In the genomic region with DNA sequence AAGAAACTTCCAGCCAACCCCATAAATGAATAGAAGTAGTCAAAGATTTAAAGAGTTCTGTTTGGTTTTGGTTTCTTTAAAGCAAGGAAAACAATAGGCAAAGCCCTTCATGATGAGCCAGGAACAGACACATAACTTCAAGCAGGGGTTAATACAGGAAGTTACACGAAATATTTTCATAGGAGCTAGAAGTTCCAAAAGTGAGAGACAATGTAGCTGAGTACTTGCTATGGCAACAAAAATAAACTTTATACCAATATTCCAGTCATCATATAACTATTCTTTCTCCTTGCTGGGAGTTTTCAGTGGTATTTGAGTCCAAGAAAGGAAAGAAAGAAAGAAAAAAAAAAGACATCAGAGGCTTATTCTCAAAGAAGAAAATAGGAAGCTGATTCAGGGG, we compare ENCODE assay signal across 15 cellular contexts. TPM values are rescaled to one million over a fixed set of nuclear protein-coding genes. Genes with fewer than 3 reads are reported as not detected.
DNase-seq lines count a peak whose midpoint lies in the region; ATAC-seq and TF ChIP-seq lines count a peak whose summit lies in the region.
"Had no signal": no experiment of that assay in that cellular context is flagged by ENCODE, and none has a peak within 500 bp of the region (broad histone marks: within the 10 kb centered on the region; RNA-seq: fewer than 3 reads in every experiment).

No MANE protein-coding gene starts in this region.

- H3K9me3 ChIP-seq in breast epithelium (no peaks in the 10 kb centered on the region), skeletal muscle tissue (ENCODE audit: control insufficient read depth in 3 of 3, low read length in 3 of 3) (no peaks in the 10 kb centered on the region)
- H3K9me3 ChIP-seq: MG63, prostate gland had no signal

- peak overlapping the region; percentile 45 to 61 for H3K27ac ChIP-seq in breast epithelium
- peak overlapping the region; percentile 68 for H3K27ac ChIP-seq in skeletal muscle tissue (ENCODE audit: low read depth, low read length)
- H3K27ac ChIP-seq: C4-2B, SK-N-MC had no signal

- TF ChIP-seq POLR2A in breast epithelium (IDR thresholded peaks at IDR 0.05), result no peak

- H3K36me3 ChIP-seq in breast epithelium, result no peaks in the 10 kb centered on the region
- H3K36me3 ChIP-seq in skeletal muscle tissue (ENCODE audit: control insufficient read depth in 3 of 3, insufficient read depth in 3 of 3, low read length in 3 of 3), result no peaks in the 10 kb centered on the region
- H3K36me3 ChIP-seq: MG63, prostate gland had no signal

- no peak for TF ChIP-seq CTCF in breast epithelium (IDR thresholded peaks at IDR 0.05)

- H3K4me1 ChIP-seq in breast epithelium (no peaks in the 10 kb centered on the region), skeletal muscle tissue (ENCODE audit: control insufficient read depth in 3 of 3, insufficient read depth in 3 of 3, low read length in 3 of 3) (peaks cover 2 to 17% (median 8%) of the 10 kb centered on the region in 3 donors)
- H3K4me1 ChIP-seq: prostate gland had no signal

- intact Hi-C loops in breast epithelium (cut with DNase I; ENCODE audit: low total_unique reads), result no loop called here

- H3K4me3 ChIP-seq in breast epithelium (no peak overlapping the region), skeletal muscle tissue (ENCODE audit: low read length in 3 of 3) (no peak overlapping the region)
- H3K4me3 ChIP-seq: MG63, prostate gland, SK-N-MC had no signal

- H3K27me3 ChIP-seq in breast epithelium, result no peaks in the 10 kb centered on the region
- H3K27me3 ChIP-seq in skeletal muscle tissue (ENCODE audit: control insufficient read depth in 3 of 3, insufficient read depth in 3 of 3, low read length in 3 of 3), result no peaks in the 10 kb centered on the region
- H3K27me3 ChIP-seq: MG63 had no signal

- no peak overlapping the region for H3K9ac ChIP-seq in skeletal muscle tissue (ENCODE audit: low read depth in 1 of 3, low read length in 3 of 3)

- ATAC-seq in GM18519 (IDR thresholded peaks at IDR 0.05; ENCODE audit: low FRiP score, unreplicated experiment), result no peak

- peak; percentile 26 for DNase-seq in GM04504 (ENCODE audit: low read depth)
- DNase-seq in breast epithelium (ENCODE audit: low spot score in 2 of 2), result no peak
- DNase-seq in kidney tubule cell (ENCODE audit: low spot score), result peak; percentile 45
- no peak for DNase-seq in AG08396 (ENCODE audit: low spot score)
- no peak for DNase-seq in NCI-H748 treated with DMSO at 0.1 percent for 48 hours (lab: John Stamatoyannopoulos, UW)
- no peak for DNase-seq in activated CD8-positive, alpha-beta memory T cell treated with anti-CD3 and anti-CD28 coated beads, Interleukin-2, amount 50 U/mL, for 48 hours
- DNase-seq: activated CD4-positive, alpha-beta T cell treated with anti-CD3 and anti-CD28 coated beads, Interleukin-2, amount 10 ng/mL, durations not matched to agents 24 days and 14 days; activated gamma-delta T cell treated with Interleukin-2 at 50 U/mL for 16 hours; MG63; NCI-H524 treated with DMSO at 0.1 percent for 48 hours had no signal

RNA-seq across cellular contexts. Expression of a gene that starts 56.2 kb away (rescaled TPM):
- 10 to 100 TPM; 43.6 to 92.8 (median 75.8) TPM for total RNA-seq in breast epithelium
- total RNA-seq in skeletal muscle tissue, result 11.0 TPM
- total RNA-seq: activated CD4-positive, alpha-beta T cell treated with anti-CD3 and anti-CD28 coated beads, Interleukin-2, amount 10 ng/mL, durations not matched to agents 24 days and 14 days had no signal

Comparison
In these comparisons a context has a peak if more than half of its experiments do, and no peak if none do; other contexts are left out.
1. DNase-seq: peak in GM04504 (single experiment) and kidney tubule cell (single experiment); none in breast epithelium (0 of 2), AG08396 (single experiment), NCI-H748 treated with DMSO at 0.1 percent for 48 hours (single experiment) and activated CD8-positive, alpha-beta memory T cell treated with anti-CD3 and anti-CD28 coated beads, Interleukin-2, amount 50 U/mL, for 48 hours (single experiment).